In genomic region chr5:5710471-5710870, GRCh38 we compare ENCODE assay signal across 18 cellular contexts.
DNase-seq lines count a peak whose midpoint lies in the region; ATAC-seq, FAIRE-seq and TF ChIP-seq lines count a peak whose summit lies in the region.
"Had no signal": no experiment of that assay in that cellular context is flagged by ENCODE, and none has a peak within 500 bp of the region (broad histone marks: within the 10 kb centered on the region; RNA-seq: fewer than 3 reads in every experiment).

No MANE protein-coding gene starts in this region.

- H3K27ac ChIP-seq in mesodermal cell (ENCODE audit: low read depth, low read length, severe bottlenecking) (peak overlapping the region; percentile 3), vagina (peak overlapping the region; percentile 16), small intestine (ENCODE audit: low read depth in 1 of 2, low read length in 1 of 2) (no peak overlapping the region)
- H3K27ac ChIP-seq: KMS-11 had no signal

- no peak overlapping the region for H3K4me3 ChIP-seq in mesodermal cell (ENCODE audit: extremely low read depth, insufficient read depth, low read length, poor library complexity, severe bottlenecking)
- H3K4me3 ChIP-seq in vagina: no peak overlapping the region
- no peak overlapping the region for H3K4me3 ChIP-seq in small intestine (ENCODE audit: low read depth in 1 of 2, low read length in 2 of 2)

- H3K36me3 ChIP-seq in mesodermal cell (ENCODE audit: control insufficient read depth, insufficient read depth, low read length): no peaks in the 10 kb centered on the region
- H3K36me3 ChIP-seq in vagina: no peaks in the 10 kb centered on the region
- H3K36me3 ChIP-seq in small intestine (ENCODE audit: control insufficient read depth in 2 of 2, insufficient read depth in 2 of 2, low read length in 2 of 2): no peaks in the 10 kb centered on the region

- H3K9me3 ChIP-seq in mesodermal cell (ENCODE audit: control insufficient read depth, low read length) (no peaks in the 10 kb centered on the region), vagina (no peaks in the 10 kb centered on the region), small intestine (ENCODE audit: control insufficient read depth, low read depth) (no peaks in the 10 kb centered on the region)
- H3K9me3 ChIP-seq: Caco-2 had no signal

- intact Hi-C loops in vagina (cut with DNase I): no loop called here

- WGBS in mesodermal cell (ENCODE audit: insufficient coverage in 2 of 2), 2 experiments: 86 to 90% methylated on average over 8 of the region's 8 CpGs
- WGBS in small intestine, 3 donors: 61 to 71% (median 70%) methylated on average over 8 of the region's 8 CpGs

- H3K27me3 ChIP-seq in vagina (no peaks in the 10 kb centered on the region), small intestine (ENCODE audit: control insufficient read depth in 2 of 2, insufficient read depth in 2 of 2, low read length in 2 of 2) (no peaks in the 10 kb centered on the region)

- H3K4me1 ChIP-seq in mesodermal cell (ENCODE audit: control insufficient read depth, insufficient read depth, low read length, poor library complexity, severe bottlenecking) (peaks cover under 1% of the 10 kb centered on the region), vagina (no peaks in the 10 kb centered on the region), small intestine (ENCODE audit: control insufficient read depth in 2 of 2, insufficient read depth in 1 of 2, low read depth in 1 of 2, low read length in 1 of 2) (no peaks in the 10 kb centered on the region)
- H3K4me1 ChIP-seq: Caco-2 had no signal

- no peak for ATAC-seq in HG02884 (IDR thresholded peaks at IDR 0.05; ENCODE audit: unreplicated experiment)
- ATAC-seq: Panc1 had no signal

- no peak for TF ChIP-seq POLR2A in vagina (IDR thresholded peaks at IDR 0.05)

- peak; percentile 29 to 62 for DNase-seq in NCI-H2081 (lab: John Stamatoyannopoulos, UW)
- DNase-seq in NCI-H2081 treated with DMSO at 0.1 percent for 48 hours (lab: John Stamatoyannopoulos, UW): no peak
- peak; percentile 91 for DNase-seq in SK-N-DZ (ENCODE audit: low spot score)
- DNase-seq in vagina (ENCODE audit: extremely low spot score in 2 of 2): no peak
- DNase-seq in HPDE6-E6E7 (ENCODE audit: extremely low spot score): no peak
- no peak for DNase-seq in small intestine
- DNase-seq: Caco-2, DMS53, NCI-H1436, NCI-H2029 treated with DMSO at 0.1 percent for 48 hours, NCI-H69, Right ventricle myocardium superior, SW 1271 had no signal

- no peak for FAIRE-seq in small intestine (lab: Jason Lieb, UNC)
- FAIRE-seq: GM18507 had no signal

- no peak for TF ChIP-seq CTCF in vagina (IDR thresholded peaks at IDR 0.05)

Comparison
In these comparisons a context has a peak if more than half of its experiments do, and no peak if none do; other contexts are left out.
1. DNase-seq: peak in NCI-H2081 (2 of 2) and SK-N-DZ (single experiment); none in NCI-H2081 treated with DMSO at 0.1 percent for 48 hours (single experiment), vagina (0 of 2), HPDE6-E6E7 (single experiment) and small intestine (single experiment).
2. H3K27ac ChIP-seq: peak in mesodermal cell (single experiment) and vagina (single experiment); none in small intestine (0 of 2).